ENCODE assay signal across 9 cellular contexts in genomic region chr7:98013386-98013785, GRCh38. TPM values are rescaled to one million over a fixed set of nuclear protein-coding genes. Genes with fewer than 3 reads are reported as not detected.
DNase-seq lines count a peak whose midpoint lies in the region; ATAC-seq, FAIRE-seq and TF ChIP-seq lines count a peak whose summit lies in the region.
"Not testable (repeated sequence)": the region's sequence is repeated elsewhere in the genome, so short reads cannot be mapped to it uniquely, and the experiment has no call there.
"Had no signal": no experiment of that assay in that cellular context is flagged by ENCODE, and none has a peak within 500 bp of the region (broad histone marks: within the 10 kb centered on the region; RNA-seq: fewer than 3 reads in every experiment).

No MANE protein-coding gene starts in this region.

- intact Hi-C loops in endothelial cell of umbilical vein (cut with micrococcal nuclease) = loop anchor here (10.0 kb wide), 2 partner anchors 169 to 909 kb away; no protein-coding TSS in a partner anchor
- intact Hi-C loops in thyroid gland (cut with DNase I) = not testable (repeated sequence)

- H3K79me2 ChIP-seq in DOHH2 (ENCODE audit: control insufficient read depth, low read length); endothelial cell of umbilical vein (ENCODE audit: control insufficient read depth, insufficient read depth, low read length): not testable (repeated sequence)

- not testable (repeated sequence) for H3K4me1 ChIP-seq in DOHH2 (ENCODE audit: control insufficient read depth, low read length); endothelial cell of umbilical vein (ENCODE audit: control insufficient read depth, extremely low read depth, insufficient read depth, low read length); thyroid gland

- WGBS in thyroid gland, 2 donors = 5 to 8% methylated on average over 10 of the region's 10 CpGs

- not testable (repeated sequence) for H3K4me2 ChIP-seq in DOHH2 (ENCODE audit: low read length); endothelial cell of umbilical vein (ENCODE audit: insufficient read depth, low read length)

- CTCF ChIA-PET in endothelial cell of umbilical vein (lab: Charles Lee) = interaction anchor here (0.6 to 7.0 kb wide), 19 partner anchors 9 to 911 kb away, joined by 3 to 40 read pairs (median 4); partner anchors contain the start of gene ASNS

- peak; percentile 66 for ATAC-seq in GM21723 (IDR thresholded peaks at IDR 0.05; ENCODE audit: unreplicated experiment)

- H3K27ac ChIP-seq in DOHH2 (ENCODE audit: low read depth, low read length); endothelial cell of umbilical vein (ENCODE audit: insufficient read depth, low read depth, low read length); thyroid gland: not testable (repeated sequence)

- not testable (repeated sequence) for H3K9me2 ChIP-seq in DOHH2 (replicated peaks; ENCODE audit: control insufficient read depth, low read length)

- not testable (repeated sequence) for H3K4me3 ChIP-seq in DOHH2 (ENCODE audit: low read length); WI38 (ENCODE audit: low read depth, low read length); endothelial cell of umbilical vein (replicated peaks in 1 of 3; ENCODE audit: insufficient read depth in 1 of 3, low read depth in 1 of 3, low read length in 3 of 3); thyroid gland (replicated peaks in 1 of 3)

- peak; percentile 73 for TF ChIP-seq CTCF in DOHH2 (IDR thresholded peaks at IDR 0.05; ENCODE audit: low read depth, low read length, poor library complexity, severe bottlenecking)
- 0 out of 2 replicates have a peak, but pooled peaks have one; percentile 18 for TF ChIP-seq CTCF in WI38 (IDR thresholded peaks at IDR 0.05; ENCODE audit: low read depth, low read length)
- peak; percentile 29 to 35 for TF ChIP-seq CTCF in endothelial cell of umbilical vein (IDR thresholded peaks at IDR 0.05; ENCODE audit: extremely low read depth in 1 of 2, insufficient read depth in 1 of 2, low read depth in 1 of 2, low read length in 2 of 2)
- peak in 2 of 6 experiments; percentile 21 to 29 for TF ChIP-seq CTCF in thyroid gland (IDR thresholded peaks at IDR 0.05)

- not testable (repeated sequence) for H3K36me3 ChIP-seq in DOHH2 (ENCODE audit: control insufficient read depth, low read length); endothelial cell of umbilical vein (ENCODE audit: control insufficient read depth in 2 of 2, extremely low read depth in 1 of 2, insufficient read depth in 2 of 2, low read length in 2 of 2); thyroid gland

- not testable (repeated sequence) for H3K9me3 ChIP-seq in DOHH2 (ENCODE audit: control insufficient read depth, insufficient read depth, low read length); endothelial cell of umbilical vein (replicated peaks; ENCODE audit: control insufficient read depth, insufficient read depth, low read length); thyroid gland

- dilution Hi-C loops in endothelial cell of umbilical vein (cut with MboI; ENCODE audit: extremely low pct_ligation_motif_present, low sequenced_read_pairs) = loop anchor here (25.0 kb wide), 1 partner anchor 149 kb away; no protein-coding TSS in a partner anchor

- not testable (repeated sequence) for H4K20me1 ChIP-seq in DOHH2 (ENCODE audit: control insufficient read depth, insufficient read depth, low read depth, low read length); endothelial cell of umbilical vein (replicated peaks; ENCODE audit: control insufficient read depth, extremely low read depth, insufficient read depth, low read length)

- not testable (repeated sequence) for TF ChIP-seq POLR2A in endothelial cell of umbilical vein (IDR thresholded peaks at IDR 0.05; ENCODE audit: low read depth, low read length); thyroid gland (IDR thresholded peaks at IDR 0.05)

- POLR2A ChIA-PET in endothelial cell of umbilical vein (lab: Charles Lee) = not testable (repeated sequence)

- peak; percentile 96 for FAIRE-seq in endothelial cell of umbilical vein (lab: Jason Lieb, UNC)

- H3K9me1 ChIP-seq in endothelial cell of umbilical vein (replicated peaks; ENCODE audit: control insufficient read depth, extremely low read depth, insufficient read depth, low read length) = not testable (repeated sequence)

- not testable (repeated sequence) for H3K9ac ChIP-seq in endothelial cell of umbilical vein (replicated peaks; ENCODE audit: extremely low read depth, insufficient read depth, low read length)

- H2AFZ ChIP-seq in endothelial cell of umbilical vein (ENCODE audit: low read depth, low read length) = not testable (repeated sequence)

- DNase-seq in Kasumi-1 (lab: John Stamatoyannopoulos, UW) = peak; percentile 63 to 70
- peak; percentile 23 for DNase-seq in NCI-H524 treated with DMSO at 0.1 percent for 48 hours (lab: John Stamatoyannopoulos, UW)
- DNase-seq in endothelial cell of umbilical vein (ENCODE audit: low read depth, low spot score) = peak; percentile 53
- peak; percentile 55 for DNase-seq in medulla oblongata (ENCODE audit: extremely low spot score)
- peak; percentile 7 to 10 for DNase-seq in thyroid gland

- not testable (repeated sequence) for BruUV-seq in endothelial cell of umbilical vein (replicated peaks; lab: Mats Ljungman, UMichigan)

- H3K27me3 ChIP-seq in DOHH2 (ENCODE audit: control insufficient read depth, low read length); endothelial cell of umbilical vein (ENCODE audit: control insufficient read depth in 2 of 2, insufficient read depth in 2 of 2, low read length in 2 of 2); thyroid gland: not testable (repeated sequence)

- H3F3A ChIP-seq in DOHH2 (ENCODE audit: control insufficient read depth, insufficient read depth) = not testable (repeated sequence)

RNA-seq across cellular contexts. Expression of gene OCM2, which starts 23.4 kb away (rescaled TPM):
- total RNA-seq in endothelial cell of umbilical vein (not detected in 2 replicates), thyroid gland (not detected)
- not detected in 2 replicates for polyA plus RNA-seq in endothelial cell of umbilical vein
- not detected in 2 replicates for polyA plus RNA-seq in endothelial cell of umbilical vein (2011; cell fraction: cytosol; rRNA removed)
- not detected in 2 replicates for polyA plus RNA-seq in endothelial cell of umbilical vein (2011; cell fraction: nucleus; rRNA removed)
- not detected in 2 replicates for polyA plus RNA-seq in endothelial cell of umbilical vein (2012)
- not detected in 2 replicates for polyA minus RNA-seq in endothelial cell of umbilical vein
- polyA minus RNA-seq in endothelial cell of umbilical vein (2011; cell fraction: cytosol; rRNA and poly(A)+ RNA removed) = not detected
- not detected in 2 replicates for polyA minus RNA-seq in endothelial cell of umbilical vein (2011; cell fraction: nucleus; rRNA and poly(A)+ RNA removed)
- total RNA-seq: T-cell had no signal

Comparison
In these comparisons a context has a peak if more than half of its experiments do, and no peak if none do; other contexts are left out.
1. DNase-seq: peak in every context shown above with its lines; median percentile 66 in Kasumi-1; 55 in medulla oblongata; 53 in endothelial cell of umbilical vein; 23 in NCI-H524 treated with DMSO at 0.1 percent for 48 hours; 8 in thyroid gland.